1 cellular context compared by ENCODE assay signal in the genomic region with DNA sequence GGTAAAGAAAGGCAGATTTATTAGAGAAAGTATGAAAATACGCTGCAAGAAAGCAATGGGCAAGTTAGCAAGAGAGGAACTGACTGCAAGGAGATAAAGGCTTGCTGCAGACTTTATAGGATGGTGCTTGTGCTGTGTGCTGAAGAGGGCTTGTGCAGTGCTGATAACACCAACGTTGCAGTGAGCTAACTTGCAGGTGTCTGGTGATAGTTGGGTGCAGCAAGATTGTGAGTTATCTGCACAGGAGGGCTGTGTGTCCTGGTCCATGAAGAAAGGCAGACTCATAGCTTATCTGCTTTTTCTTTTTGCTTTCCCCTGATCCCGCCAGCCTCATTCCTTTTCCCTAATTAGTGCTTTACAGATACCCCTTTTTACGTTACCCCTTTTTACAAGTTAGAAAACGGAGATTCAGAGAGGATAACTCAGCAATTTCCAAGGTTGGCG.
TF ChIP-seq lines count a peak whose summit lies in the region.

No MANE protein-coding gene starts in this region.

TF ChIP-seq in K562, 482 proteins besides CTCF, POLR2A, EP300 and RAD21 (continued from another document and continues in another):
- TF ChIP-seq, protein P1, sequence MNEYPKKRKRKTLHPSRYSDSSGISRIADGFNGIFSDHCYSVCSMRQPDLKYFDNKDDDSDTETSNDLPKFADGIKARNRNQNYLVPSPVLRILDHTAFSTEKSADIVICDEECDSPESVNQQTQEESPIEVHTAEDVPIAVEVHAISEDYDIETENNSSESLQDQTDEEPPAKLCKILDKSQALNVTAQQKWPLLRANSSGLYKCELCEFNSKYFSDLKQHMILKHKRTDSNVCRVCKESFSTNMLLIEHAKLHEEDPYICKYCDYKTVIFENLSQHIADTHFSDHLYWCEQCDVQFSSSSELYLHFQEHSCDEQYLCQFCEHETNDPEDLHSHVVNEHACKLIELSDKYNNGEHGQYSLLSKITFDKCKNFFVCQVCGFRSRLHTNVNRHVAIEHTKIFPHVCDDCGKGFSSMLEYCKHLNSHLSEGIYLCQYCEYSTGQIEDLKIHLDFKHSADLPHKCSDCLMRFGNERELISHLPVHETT (CRISPR knock-in tag; conservative IDR thresholded peaks at IDR 0.05 in 1 of 2, IDR thresholded peaks at IDR 0.05 in 1 of 2): peak in 1 of 2 experiments; percentile 80; a peak in 1 of 4 replicates
- TF ChIP-seq RUNX1 (IDR thresholded peaks at IDR 0.05; ENCODE audit: low read depth) (peak; percentile 79; the same call in 1 of the 2 replicates), HDAC2 (IDR thresholded peaks at IDR 0.05) (peak; percentile 85; the same call in 1 of the 2 replicates), RNF2 (IDR thresholded peaks at IDR 0.05) (peak; percentile 40; the same call in 1 of the 2 replicates), ZBTB8A (IDR thresholded peaks at IDR 0.05; ENCODE audit: partially characterized antibody) (no peak), C11orf30 (IDR thresholded peaks at IDR 0.05; ENCODE audit: low read depth) (peak; percentile 16; the same call in 1 of the 2 replicates), DDX20 (tag; IDR thresholded peaks at IDR 0.05; ENCODE audit: low read depth) (no peak), MEF2D (tag; conservative IDR thresholded peaks at IDR 0.05; ENCODE audit: low read depth) (0 out of 2 replicates have a peak, but pooled peaks have one; percentile 55), RAD51 (IDR thresholded peaks at IDR 0.05; ENCODE audit: borderline replicate concordance, low read depth) (no peak; the same call in 1 of the 2 replicates), HSF4 (CRISPR knock-in tag; IDR thresholded peaks at IDR 0.05; ENCODE audit: borderline replicate concordance) (no peak), CBX2 (IDR thresholded peaks at IDR 0.05; ENCODE audit: insufficient read depth, low read length, poor library complexity, severe bottlenecking) (no peak), MXI1 (IDR thresholded peaks at IDR 0.05; ENCODE audit: low read depth, low read length) (no peak; the same call in 1 of the 2 replicates), ZNF41 (CRISPR knock-in tag; conservative IDR thresholded peaks at IDR 0.05) (no peak), TEAD2 (tag; IDR thresholded peaks at IDR 0.05) (no peak), BDP1 (IDR thresholded peaks at IDR 0.05; ENCODE audit: insufficient read depth, insufficient read length) (no peak), MTA2 (IDR thresholded peaks at IDR 0.05; ENCODE audit: low read depth) (peak; percentile 99), POLR3A (IDR thresholded peaks at IDR 0.05; ENCODE audit: borderline replicate concordance, extremely low read depth, insufficient read depth, insufficient read length) (no peak), FOXJ2 (tag; IDR thresholded peaks at IDR 0.05) (no peak), KLF1 (tag; IDR thresholded peaks at IDR 0.05) (no peak), CBFA2T3 (IDR thresholded peaks at IDR 0.05) (peak; percentile 100), OTX1 (CRISPR knock-in tag; IDR thresholded peaks at IDR 0.05) (no peak), POLR2AphosphoS5 (IDR thresholded peaks at IDR 0.05; ENCODE audit: control insufficient read depth, insufficient read depth, low read depth, low read length) (peak; percentile 98), NFIX (CRISPR knock-in tag; IDR thresholded peaks at IDR 0.05; ENCODE audit: low read depth) (no peak), MCM3 (IDR thresholded peaks at IDR 0.05) (no peak), ZNF212 (CRISPR knock-in tag; IDR thresholded peaks at IDR 0.05) (no peak), KDM4B (IDR thresholded peaks at IDR 0.05; ENCODE audit: borderline replicate concordance in 2 of 2, low read depth in 1 of 2) (no peak), RHOXF2B (CRISPR knock-in tag; conservative IDR thresholded peaks at IDR 0.05) (no peak), KAT7 (CRISPR knock-in tag; IDR thresholded peaks at IDR 0.05; ENCODE audit: borderline replicate concordance) (peak; percentile 68; the same call in 1 of the 2 replicates), NRF1 (conservative IDR thresholded peaks at IDR 0.05 in 1 of 2, IDR thresholded peaks at IDR 0.05 in 1 of 2) (no peak; a peak in 1 of 4 replicates), XRCC5 (IDR thresholded peaks at IDR 0.05; ENCODE audit: low read depth, low read length) (no peak), ZZZ3 (IDR thresholded peaks at IDR 0.05) (no peak)
- TF ChIP-seq, protein P2, sequence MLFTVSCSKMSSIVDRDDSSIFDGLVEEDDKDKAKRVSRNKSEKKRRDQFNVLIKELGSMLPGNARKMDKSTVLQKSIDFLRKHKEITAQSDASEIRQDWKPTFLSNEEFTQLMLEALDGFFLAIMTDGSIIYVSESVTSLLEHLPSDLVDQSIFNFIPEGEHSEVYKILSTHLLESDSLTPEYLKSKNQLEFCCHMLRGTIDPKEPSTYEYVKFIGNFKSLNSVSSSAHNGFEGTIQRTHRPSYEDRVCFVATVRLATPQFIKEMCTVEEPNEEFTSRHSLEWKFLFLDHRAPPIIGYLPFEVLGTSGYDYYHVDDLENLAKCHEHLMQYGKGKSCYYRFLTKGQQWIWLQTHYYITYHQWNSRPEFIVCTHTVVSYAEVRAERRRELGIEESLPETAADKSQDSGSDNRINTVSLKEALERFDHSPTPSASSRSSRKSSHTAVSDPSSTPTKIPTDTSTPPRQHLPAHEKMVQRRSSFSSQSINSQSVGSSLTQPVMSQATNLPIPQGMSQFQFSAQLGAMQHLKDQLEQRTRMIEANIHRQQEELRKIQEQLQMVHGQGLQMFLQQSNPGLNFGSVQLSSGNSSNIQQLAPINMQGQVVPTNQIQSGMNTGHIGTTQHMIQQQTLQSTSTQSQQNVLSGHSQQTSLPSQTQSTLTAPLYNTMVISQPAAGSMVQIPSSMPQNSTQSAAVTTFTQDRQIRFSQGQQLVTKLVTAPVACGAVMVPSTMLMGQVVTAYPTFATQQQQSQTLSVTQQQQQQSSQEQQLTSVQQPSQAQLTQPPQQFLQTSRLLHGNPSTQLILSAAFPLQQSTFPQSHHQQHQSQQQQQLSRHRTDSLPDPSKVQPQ (CRISPR knock-in tag; IDR thresholded peaks at IDR 0.05; ENCODE audit: borderline replicate concordance): no peak
- TF ChIP-seq, protein P3, sequence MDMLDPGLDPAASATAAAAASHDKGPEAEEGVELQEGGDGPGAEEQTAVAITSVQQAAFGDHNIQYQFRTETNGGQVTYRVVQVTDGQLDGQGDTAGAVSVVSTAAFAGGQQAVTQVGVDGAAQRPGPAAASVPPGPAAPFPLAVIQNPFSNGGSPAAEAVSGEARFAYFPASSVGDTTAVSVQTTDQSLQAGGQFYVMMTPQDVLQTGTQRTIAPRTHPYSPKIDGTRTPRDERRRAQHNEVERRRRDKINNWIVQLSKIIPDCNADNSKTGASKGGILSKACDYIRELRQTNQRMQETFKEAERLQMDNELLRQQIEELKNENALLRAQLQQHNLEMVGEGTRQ (CRISPR knock-in tag; IDR thresholded peaks at IDR 0.05): no peak
- TF ChIP-seq, protein P4, sequence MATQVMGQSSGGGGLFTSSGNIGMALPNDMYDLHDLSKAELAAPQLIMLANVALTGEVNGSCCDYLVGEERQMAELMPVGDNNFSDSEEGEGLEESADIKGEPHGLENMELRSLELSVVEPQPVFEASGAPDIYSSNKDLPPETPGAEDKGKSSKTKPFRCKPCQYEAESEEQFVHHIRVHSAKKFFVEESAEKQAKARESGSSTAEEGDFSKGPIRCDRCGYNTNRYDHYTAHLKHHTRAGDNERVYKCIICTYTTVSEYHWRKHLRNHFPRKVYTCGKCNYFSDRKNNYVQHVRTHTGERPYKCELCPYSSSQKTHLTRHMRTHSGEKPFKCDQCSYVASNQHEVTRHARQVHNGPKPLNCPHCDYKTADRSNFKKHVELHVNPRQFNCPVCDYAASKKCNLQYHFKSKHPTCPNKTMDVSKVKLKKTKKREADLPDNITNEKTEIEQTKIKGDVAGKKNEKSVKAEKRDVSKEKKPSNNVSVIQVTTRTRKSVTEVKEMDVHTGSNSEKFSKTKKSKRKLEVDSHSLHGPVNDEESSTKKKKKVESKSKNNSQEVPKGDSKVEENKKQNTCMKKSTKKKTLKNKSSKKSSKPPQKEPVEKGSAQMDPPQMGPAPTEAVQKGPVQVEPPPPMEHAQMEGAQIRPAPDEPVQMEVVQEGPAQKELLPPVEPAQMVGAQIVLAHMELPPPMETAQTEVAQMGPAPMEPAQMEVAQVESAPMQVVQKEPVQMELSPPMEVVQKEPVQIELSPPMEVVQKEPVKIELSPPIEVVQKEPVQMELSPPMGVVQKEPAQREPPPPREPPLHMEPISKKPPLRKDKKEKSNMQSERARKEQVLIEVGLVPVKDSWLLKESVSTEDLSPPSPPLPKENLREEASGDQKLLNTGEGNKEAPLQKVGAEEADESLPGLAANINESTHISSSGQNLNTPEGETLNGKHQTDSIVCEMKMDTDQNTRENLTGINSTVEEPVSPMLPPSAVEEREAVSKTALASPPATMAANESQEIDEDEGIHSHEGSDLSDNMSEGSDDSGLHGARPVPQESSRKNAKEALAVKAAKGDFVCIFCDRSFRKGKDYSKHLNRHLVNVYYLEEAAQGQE (CRISPR knock-in tag; IDR thresholded peaks at IDR 0.05; ENCODE audit: low read depth): no peak
- TF ChIP-seq, protein P5, sequence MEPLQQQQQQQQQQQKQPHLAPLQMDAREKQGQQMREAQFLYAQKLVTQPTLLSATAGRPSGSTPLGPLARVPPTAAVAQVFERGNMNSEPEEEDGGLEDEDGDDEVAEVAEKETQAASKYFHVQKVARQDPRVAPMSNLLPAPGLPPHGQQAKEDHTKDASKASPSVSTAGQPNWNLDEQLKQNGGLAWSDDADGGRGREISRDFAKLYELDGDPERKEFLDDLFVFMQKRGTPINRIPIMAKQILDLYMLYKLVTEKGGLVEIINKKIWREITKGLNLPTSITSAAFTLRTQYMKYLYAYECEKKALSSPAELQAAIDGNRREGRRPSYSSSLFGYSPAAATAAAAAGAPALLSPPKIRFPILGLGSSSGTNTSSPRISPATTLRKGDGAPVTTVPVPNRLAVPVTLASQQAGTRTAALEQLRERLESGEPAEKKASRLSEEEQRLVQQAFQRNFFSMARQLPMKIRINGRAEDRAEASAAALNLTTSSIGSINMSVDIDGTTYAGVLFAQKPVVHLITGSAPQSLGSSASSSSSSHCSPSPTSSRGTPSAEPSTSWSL (CRISPR knock-in tag; IDR thresholded peaks at IDR 0.05; ENCODE audit: borderline replicate concordance): no peak
- TF ChIP-seq, protein P6, sequence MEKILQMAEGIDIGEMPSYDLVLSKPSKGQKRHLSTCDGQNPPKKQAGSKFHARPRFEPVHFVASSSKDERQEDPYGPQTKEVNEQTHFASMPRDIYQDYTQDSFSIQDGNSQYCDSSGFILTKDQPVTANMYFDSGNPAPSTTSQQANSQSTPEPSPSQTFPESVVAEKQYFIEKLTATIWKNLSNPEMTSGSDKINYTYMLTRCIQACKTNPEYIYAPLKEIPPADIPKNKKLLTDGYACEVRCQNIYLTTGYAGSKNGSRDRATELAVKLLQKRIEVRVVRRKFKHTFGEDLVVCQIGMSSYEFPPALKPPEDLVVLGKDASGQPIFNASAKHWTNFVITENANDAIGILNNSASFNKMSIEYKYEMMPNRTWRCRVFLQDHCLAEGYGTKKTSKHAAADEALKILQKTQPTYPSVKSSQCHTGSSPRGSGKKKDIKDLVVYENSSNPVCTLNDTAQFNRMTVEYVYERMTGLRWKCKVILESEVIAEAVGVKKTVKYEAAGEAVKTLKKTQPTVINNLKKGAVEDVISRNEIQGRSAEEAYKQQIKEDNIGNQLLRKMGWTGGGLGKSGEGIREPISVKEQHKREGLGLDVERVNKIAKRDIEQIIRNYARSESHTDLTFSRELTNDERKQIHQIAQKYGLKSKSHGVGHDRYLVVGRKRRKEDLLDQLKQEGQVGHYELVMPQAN (IDR thresholded peaks at IDR 0.05; ENCODE audit: borderline replicate concordance): no peak
- TF ChIP-seq, protein P7, sequence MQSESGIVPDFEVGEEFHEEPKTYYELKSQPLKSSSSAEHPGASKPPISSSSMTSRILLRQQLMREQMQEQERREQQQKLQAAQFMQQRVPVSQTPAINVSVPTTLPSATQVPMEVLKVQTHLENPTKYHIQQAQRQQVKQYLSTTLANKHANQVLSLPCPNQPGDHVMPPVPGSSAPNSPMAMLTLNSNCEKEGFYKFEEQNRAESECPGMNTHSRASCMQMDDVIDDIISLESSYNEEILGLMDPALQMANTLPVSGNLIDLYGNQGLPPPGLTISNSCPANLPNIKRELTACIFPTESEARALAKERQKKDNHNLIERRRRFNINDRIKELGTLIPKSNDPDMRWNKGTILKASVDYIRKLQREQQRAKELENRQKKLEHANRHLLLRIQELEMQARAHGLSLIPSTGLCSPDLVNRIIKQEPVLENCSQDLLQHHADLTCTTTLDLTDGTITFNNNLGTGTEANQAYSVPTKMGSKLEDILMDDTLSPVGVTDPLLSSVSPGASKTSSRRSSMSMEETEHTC (IDR thresholded peaks at IDR 0.05): peak; percentile 70; the same call in 1 of the 2 replicates
- TF ChIP-seq, protein P8, sequence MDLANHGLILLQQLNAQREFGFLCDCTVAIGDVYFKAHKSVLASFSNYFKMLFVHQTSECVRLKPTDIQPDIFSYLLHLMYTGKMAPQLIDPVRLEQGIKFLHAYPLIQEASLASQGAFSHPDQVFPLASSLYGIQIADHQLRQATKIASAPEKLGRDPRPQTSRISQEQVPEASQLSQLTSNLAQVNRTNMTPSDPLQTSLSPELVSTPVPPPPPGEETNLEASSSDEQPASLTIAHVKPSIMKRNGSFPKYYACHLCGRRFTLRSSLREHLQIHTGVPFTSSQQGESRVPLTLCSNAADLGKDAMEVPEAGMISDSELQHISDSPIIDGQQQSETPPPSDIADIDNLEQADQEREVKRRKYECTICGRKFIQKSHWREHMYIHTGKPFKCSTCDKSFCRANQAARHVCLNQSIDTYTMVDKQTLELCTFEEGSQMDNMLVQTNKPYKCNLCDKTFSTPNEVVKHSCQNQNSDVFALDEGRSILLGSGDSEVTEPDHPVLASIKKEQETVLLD (IDR thresholded peaks at IDR 0.05): peak; percentile 51; the same call in 1 of the 2 replicates
- TF ChIP-seq, protein P9, sequence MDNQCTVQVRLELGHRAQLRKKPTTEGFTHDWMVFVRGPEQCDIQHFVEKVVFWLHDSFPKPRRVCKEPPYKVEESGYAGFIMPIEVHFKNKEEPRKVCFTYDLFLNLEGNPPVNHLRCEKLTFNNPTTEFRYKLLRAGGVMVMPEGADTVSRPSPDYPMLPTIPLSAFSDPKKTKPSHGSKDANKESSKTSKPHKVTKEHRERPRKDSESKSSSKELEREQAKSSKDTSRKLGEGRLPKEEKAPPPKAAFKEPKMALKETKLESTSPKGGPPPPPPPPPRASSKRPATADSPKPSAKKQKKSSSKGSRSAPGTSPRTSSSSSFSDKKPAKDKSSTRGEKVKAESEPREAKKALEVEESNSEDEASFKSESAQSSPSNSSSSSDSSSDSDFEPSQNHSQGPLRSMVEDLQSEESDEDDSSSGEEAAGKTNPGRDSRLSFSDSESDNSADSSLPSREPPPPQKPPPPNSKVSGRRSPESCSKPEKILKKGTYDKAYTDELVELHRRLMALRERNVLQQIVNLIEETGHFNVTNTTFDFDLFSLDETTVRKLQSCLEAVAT (IDR thresholded peaks at IDR 0.05): peak in 1 of 2 experiments; percentile 37; a peak in 1 of 4 replicates
- TF ChIP-seq, protein P10, sequence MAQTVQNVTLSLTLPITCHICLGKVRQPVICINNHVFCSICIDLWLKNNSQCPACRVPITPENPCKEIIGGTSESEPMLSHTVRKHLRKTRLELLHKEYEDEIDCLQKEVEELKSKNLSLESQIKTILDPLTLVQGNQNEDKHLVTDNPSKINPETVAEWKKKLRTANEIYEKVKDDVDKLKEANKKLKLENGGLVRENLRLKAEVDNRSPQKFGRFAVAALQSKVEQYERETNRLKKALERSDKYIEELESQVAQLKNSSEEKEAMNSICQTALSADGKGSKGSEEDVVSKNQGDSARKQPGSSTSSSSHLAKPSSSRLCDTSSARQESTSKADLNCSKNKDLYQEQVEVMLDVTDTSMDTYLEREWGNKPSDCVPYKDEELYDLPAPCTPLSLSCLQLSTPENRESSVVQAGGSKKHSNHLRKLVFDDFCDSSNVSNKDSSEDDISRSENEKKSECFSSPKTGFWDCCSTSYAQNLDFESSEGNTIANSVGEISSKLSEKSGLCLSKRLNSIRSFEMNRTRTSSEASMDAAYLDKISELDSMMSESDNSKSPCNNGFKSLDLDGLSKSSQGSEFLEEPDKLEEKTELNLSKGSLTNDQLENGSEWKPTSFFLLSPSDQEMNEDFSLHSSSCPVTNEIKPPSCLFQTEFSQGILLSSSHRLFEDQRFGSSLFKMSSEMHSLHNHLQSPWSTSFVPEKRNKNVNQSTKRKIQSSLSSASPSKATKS (CRISPR knock-in tag; IDR thresholded peaks at IDR 0.05): no peak
